In genomic region chr7:54960517-54960916, GRCh38 we compare ENCODE assay signal across 1 cellular context.
A peak's percentile ranks its signal among the peaks of the same experiment; 100 is the strongest.
TF ChIP-seq lines count a peak whose summit lies in the region.

No MANE protein-coding gene starts in this region.

TF ChIP-seq in HepG2, 621 proteins besides CTCF, POLR2A, EP300 and RAD21 (continued from another document):
- TF ChIP-seq ZXDC (CRISPR knock-in tag; IDR thresholded peaks at IDR 0.05) (no peak), MAFF (IDR thresholded peaks at IDR 0.05; ENCODE audit: low read depth, low read length) (peak; percentile 70), NFKBIZ (CRISPR knock-in tag; IDR thresholded peaks at IDR 0.05) (no peak)
